In genomic region chr1:207283421-207283820, GRCh38 we compare ENCODE assay signal across 1 cellular context.
TF ChIP-seq lines count a peak whose summit lies in the region.

No MANE protein-coding gene starts in this region.

TF ChIP-seq in IMR-90, 13 proteins besides CTCF, POLR2A, EP300 and RAD21:
- TF ChIP-seq RFX5 (IDR thresholded peaks at IDR 0.05; ENCODE audit: low read depth, low read length) = no peak
- TF ChIP-seq ELK1 (IDR thresholded peaks at IDR 0.05; ENCODE audit: borderline replicate concordance, low read depth, low read length) = no peak
- no peak for TF ChIP-seq RCOR1 (IDR thresholded peaks at IDR 0.05; ENCODE audit: insufficient replicate concordance, low read length)
- TF ChIP-seq FOS (IDR thresholded peaks at IDR 0.05; ENCODE audit: low read depth, low read length) = no peak
- no peak for TF ChIP-seq USF2 (IDR thresholded peaks at IDR 0.05; ENCODE audit: low read depth, low read length)
- TF ChIP-seq MAZ (IDR thresholded peaks at IDR 0.05; ENCODE audit: borderline replicate concordance, low read depth, low read length) = no peak
- no peak for TF ChIP-seq BHLHE40 (IDR thresholded peaks at IDR 0.05; ENCODE audit: low read depth, low read length)
- TF ChIP-seq MXI1 (IDR thresholded peaks at IDR 0.05; ENCODE audit: borderline replicate concordance, low read depth, low read length) = no peak
- TF ChIP-seq MAFK (IDR thresholded peaks at IDR 0.05; ENCODE audit: low read depth, low read length) = no peak
- TF ChIP-seq SMC3 (IDR thresholded peaks at IDR 0.05; ENCODE audit: low read depth, low read length) = no peak
- TF ChIP-seq CEBPB (IDR thresholded peaks at IDR 0.05; ENCODE audit: low read depth, low read length) = no peak
- no peak for TF ChIP-seq NFE2L2 (IDR thresholded peaks at IDR 0.05; ENCODE audit: low read depth, low read length)
